ENCODE assay signal across 16 cellular contexts in the genomic region with DNA sequence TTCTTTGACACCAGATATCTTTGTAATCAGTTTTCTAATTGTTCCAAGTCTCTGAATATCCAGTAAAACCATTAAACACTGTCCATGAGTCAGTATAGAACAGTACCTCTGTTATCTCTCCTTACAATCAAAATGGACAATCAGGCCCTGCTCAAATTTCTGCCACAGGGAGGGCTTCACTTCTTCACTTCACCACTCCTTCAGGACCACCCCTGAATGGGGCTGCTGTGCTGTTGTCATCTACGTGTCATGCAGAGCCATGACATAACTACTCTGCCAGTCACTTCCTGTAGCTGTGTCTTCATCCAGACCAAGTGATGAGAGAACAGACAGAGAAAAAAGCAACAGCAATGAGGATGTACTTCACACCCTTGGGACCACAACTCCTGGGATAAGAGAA.
A peak's percentile ranks its signal among the peaks of the same experiment; 100 is the strongest.
DNase-seq lines count a peak whose midpoint lies in the region; ATAC-seq, FAIRE-seq and TF ChIP-seq lines count a peak whose summit lies in the region.
"Had no signal": no experiment of that assay in that cellular context is flagged by ENCODE, and none has a peak within 500 bp of the region (broad histone marks: within the 10 kb centered on the region; RNA-seq: fewer than 3 reads in every experiment).

No MANE protein-coding gene starts in this region.

- H3K79me2 ChIP-seq in HepG2 (ENCODE audit: insufficient read depth, low read length) (no peaks in the 10 kb centered on the region), fibroblast of lung (ENCODE audit: control insufficient read depth, insufficient read depth, low read length) (peaks cover 1% of the 10 kb centered on the region)

- TF ChIP-seq EP300 in HepG2 (IDR thresholded peaks at IDR 0.05; ENCODE audit: low read depth in 2 of 2, low read length in 2 of 2) (no peak), HepG2 (CRISPR knock-in tag; IDR thresholded peaks at IDR 0.05; ENCODE audit: borderline replicate concordance) (no peak)

- H3K4me1 ChIP-seq in HepG2 (ENCODE audit: insufficient read depth, low read length), result no peaks in the 10 kb centered on the region
- no peaks in the 10 kb centered on the region for H3K4me1 ChIP-seq in right lobe of liver
- no peaks in the 10 kb centered on the region for H3K4me1 ChIP-seq in fibroblast of lung (ENCODE audit: control insufficient read depth, extremely low read depth, insufficient read depth, low read length)
- H3K4me1 ChIP-seq: Caco-2, vagina had no signal

- H3K36me3 ChIP-seq in HepG2 (replicated peaks in 1 of 2; ENCODE audit: control insufficient read depth in 1 of 2, insufficient read depth in 2 of 2, low read length in 2 of 2), result no peaks in the 10 kb centered on the region
- H3K36me3 ChIP-seq in right lobe of liver, result no peaks in the 10 kb centered on the region
- no peaks in the 10 kb centered on the region for H3K36me3 ChIP-seq in fibroblast of lung (ENCODE audit: control insufficient read depth, insufficient read depth, low read length)
- H3K36me3 ChIP-seq: vagina had no signal

- H4K20me1 ChIP-seq in HepG2 (ENCODE audit: insufficient read depth, low read length) (no peaks in the 10 kb centered on the region), fibroblast of lung (ENCODE audit: control insufficient read depth, extremely low read depth, insufficient read depth, low read length) (no peaks in the 10 kb centered on the region)

- H3K4me2 ChIP-seq in HepG2 (ENCODE audit: low read depth, low read length) (no peak overlapping the region), fibroblast of lung (ENCODE audit: extremely low read depth, insufficient read depth, low read length) (no peak overlapping the region)

- no peak for FAIRE-seq in HepG2 (lab: Jason Lieb, UNC)
- peak; percentile 94 for FAIRE-seq in urothelium cell line (lab: Jason Lieb, UNC)
- FAIRE-seq: GM18507 had no signal

- BruUV-seq in HepG2 (replicated peaks; lab: Mats Ljungman, UMichigan), result no TSS peak

- TF ChIP-seq RAD21 in HepG2 (CRISPR knock-in tag; IDR thresholded peaks at IDR 0.05), result no peak

- in situ Hi-C loops in HepG2 (cut with HindIII; ENCODE audit: extremely low pct_ligation_motif_present, low pct_unique_long_range_greater_than_20kb) (no loop called here), SK-MEL-5 (cut with HindIII; ENCODE audit: low pct_unique_long_range_greater_than_20kb, low sequenced_read_pairs) (no loop called here)

- CTCF ChIA-PET in HepG2 (lab: Yijun Ruan, JAX; ENCODE audit: low intra/inter-chr PET ratio, low total read pairs), result interaction anchor here (1.4 kb wide), 1 partner anchor 324 kb away, joined by 6 read pairs; no protein-coding TSS in a partner anchor

- ATAC-seq in HepG2 (no peak), right lobe of liver (no peak), HG03045 (IDR thresholded peaks at IDR 0.05; ENCODE audit: unreplicated experiment) (no peak)
- ATAC-seq: activated T-cell treated with anti-CD3 and anti-CD28 coated beads, Interleukin-2, amount 50 U/mL, for 72 hours; Right ventricle myocardium inferior had no signal

- intact Hi-C loops in HepG2 (cut with micrococcal nuclease; ENCODE audit: unreplicated experiment) (loop anchor here (1.0 kb wide), 1 partner anchor 323 kb away; no protein-coding TSS in a partner anchor), right lobe of liver (cut with DNase I) (no loop called here)

- H3K9me3 ChIP-seq in HepG2 (ENCODE audit: low read length), result no peaks in the 10 kb centered on the region
- H3K9me3 ChIP-seq in right lobe of liver, result no peaks in the 10 kb centered on the region
- H3K9me3 ChIP-seq in fibroblast of lung (ENCODE audit: control insufficient read depth, insufficient read depth, low read depth, low read length), result no peaks in the 10 kb centered on the region
- H3K9me3 ChIP-seq: Caco-2, vagina had no signal

- DNase-seq in HepG2 (ENCODE audit: low spot score) (no peak), right lobe of liver (no peak), SK-MEL-5 (ENCODE audit: low read depth, low spot score) (peak; percentile 38), fibroblast of lung (ENCODE audit: low read depth in 2 of 2) (peak; percentile 13 to 56), urothelium cell line (ENCODE audit: low spot score) (no peak)
- DNase-seq in activated effector memory CD4-positive, alpha-beta T cell treated with anti-CD3 and anti-CD28 coated beads, Interleukin-2, amount 50 U/mL, for 16 hours, result no peak
- DNase-seq in activated CD4-positive, CD25-positive, alpha-beta regulatory T cell treated with anti-CD3 and anti-CD28 coated beads, Interleukin-2, amount 50 U/mL, for 72 hours, result no peak
- DNase-seq: activated CD4-positive, alpha-beta T cell treated with anti-CD3 and anti-CD28 coated beads, Interleukin-2, amount 50 U/mL, for 4 hours; activated T-cell treated with anti-CD3 and anti-CD28 coated beads, Interleukin-2, amount 50 U/mL, for 72 hours; Caco-2; GOT3; nucleus accumbens had no signal

- TF ChIP-seq POLR2A in HepG2 (IDR thresholded peaks at IDR 0.05; ENCODE audit: insufficient read depth in 1 of 2, low read depth in 2 of 2, low read length in 2 of 2) (no peak), right lobe of liver (IDR thresholded peaks at IDR 0.05) (no peak)

- POLR2A ChIA-PET in HepG2 (lab: Yijun Ruan, JAX), result no interaction called here

- no peaks in the 10 kb centered on the region for H3K27me3 ChIP-seq in HepG2 (ENCODE audit: control insufficient read depth in 1 of 2, insufficient read depth in 2 of 2, low read length in 2 of 2)
- H3K27me3 ChIP-seq in right lobe of liver, result no peaks in the 10 kb centered on the region
- no peaks in the 10 kb centered on the region for H3K27me3 ChIP-seq in fibroblast of lung (ENCODE audit: control insufficient read depth, insufficient read depth, low read length)
- H3K27me3 ChIP-seq: vagina had no signal

- no peak for TF ChIP-seq CTCF in HepG2 (CRISPR knock-in tag; IDR thresholded peaks at IDR 0.05)
- TF ChIP-seq CTCF in right lobe of liver (IDR thresholded peaks at IDR 0.05), result no peak
- no peak for TF ChIP-seq CTCF in fibroblast of lung (conservative IDR thresholded peaks at IDR 0.05 in 1 of 2, IDR thresholded peaks at IDR 0.05 in 1 of 2; ENCODE audit: low read depth in 1 of 2, low read length in 2 of 2)

- no peak overlapping the region for H3K4me3 ChIP-seq in HepG2 (replicated peaks in 1 of 3; ENCODE audit: insufficient read depth in 1 of 3, low read depth in 2 of 3, low read length in 3 of 3)
- no peak overlapping the region for H3K4me3 ChIP-seq in right lobe of liver
- H3K4me3 ChIP-seq in fibroblast of lung (replicated peaks in 1 of 4; ENCODE audit: control extremely low read depth in 1 of 4, insufficient read depth in 1 of 4, low read depth in 3 of 4, low read length in 4 of 4), result no peak overlapping the region
- H3K4me3 ChIP-seq: vagina had no signal

- no peak overlapping the region for H3K27ac ChIP-seq in HepG2 (ENCODE audit: extremely low read length, insufficient read depth, low read length)
- H3K27ac ChIP-seq in right lobe of liver, result no peak overlapping the region
- no peak overlapping the region for H3K27ac ChIP-seq in fibroblast of lung (ENCODE audit: insufficient read depth, low read length)
- H3K27ac ChIP-seq: vagina had no signal

- H3K9ac ChIP-seq in HepG2 (ENCODE audit: insufficient read depth, low read depth, low read length) (no peak overlapping the region), fibroblast of lung (ENCODE audit: insufficient read depth, low read length) (no peak overlapping the region)

- WGBS in HepG2 (ENCODE audit: low lambda C conversion rate), result 42% methylated on average over 1 of the region's 1 CpG
- 73% methylated on average over 1 of the region's 1 CpG for WGBS in right lobe of liver (ENCODE audit: insufficient coverage, low coverage, low lambda C conversion rate, missing lambda C conversion rate)

- H2AFZ ChIP-seq in HepG2 (ENCODE audit: low read length) (no peak overlapping the region), fibroblast of lung (ENCODE audit: low read length) (no peak overlapping the region)

TF ChIP-seq in HepG2, 621 proteins besides CTCF, POLR2A, EP300 and RAD21:
- TF ChIP-seq CREB1 (IDR thresholded peaks at IDR 0.05) (0 out of 2 replicates have a peak, but pooled peaks have one; percentile 14), CREB1 (CRISPR knock-in tag; IDR thresholded peaks at IDR 0.05) (no peak), ZNF747 (CRISPR knock-in tag; IDR thresholded peaks at IDR 0.05; ENCODE audit: borderline replicate concordance) (no peak)

Comparison
In these comparisons a context has a peak if more than half of its experiments do, and no peak if none do; other contexts are left out.
1. DNase-seq: peak in SK-MEL-5 (single experiment) and fibroblast of lung (2 of 2); none in HepG2 (single experiment), right lobe of liver (0 of 3), urothelium cell line (single experiment), activated effector memory CD4-positive, alpha-beta T cell treated with anti-CD3 and anti-CD28 coated beads, Interleukin-2, amount 50 U/mL, for 16 hours (single experiment) and activated CD4-positive, CD25-positive, alpha-beta regulatory T cell treated with anti-CD3 and anti-CD28 coated beads, Interleukin-2, amount 50 U/mL, for 72 hours (single experiment).